23 cellular contexts compared by ENCODE assay signal in genomic region chr2:160614391-160614790, GRCh38.
"Had no signal": no experiment of that assay in that cellular context is flagged by ENCODE, and none has a peak within 500 bp of the region (broad histone marks: within the 10 kb centered on the region; RNA-seq: fewer than 3 reads in every experiment).

No MANE protein-coding gene starts in this region.

- H3K4me1 Mint-ChIP-seq: stimulated activated memory B cell treated with anti-CD40 and anti-IgM and Interleukin-4, amounts not matched to agents 10 μg/mL and 1 μg/mL and 100 μg/mL, for 72 hours had no signal

- H3K36me3 ChIP-seq: adrenal gland, cardiac muscle cell, heart right ventricle, neutrophil, sigmoid colon, spleen, upper lobe of right lung, WERI-Rb-1 had no signal

- H3K27me3 ChIP-seq: adrenal gland, cardiac muscle cell, heart right ventricle, neutrophil, sigmoid colon, spleen, testis, upper lobe of right lung had no signal

- H3K4me1 ChIP-seq: adrenal gland, parathyroid adenoma, sigmoid colon, spleen, testis, upper lobe of right lung had no signal

- H3K27ac ChIP-seq: adrenal gland, cardiac muscle cell, dorsolateral prefrontal cortex, epithelial cell of prostate, heart right ventricle, neutrophil, parathyroid adenoma, sigmoid colon, spleen, testis, upper lobe of right lung, WERI-Rb-1 had no signal

- H3K79me2 ChIP-seq: parathyroid adenoma had no signal

- H3K27ac Mint-ChIP-seq: activated naive CD4-positive, alpha-beta T cell treated with anti-CD3 and anti-CD28 coated beads, Interleukin-2, amount 50 U/mL, for 72 hours; activated T-cell treated with anti-CD3 and anti-CD28 coated beads, Interleukin-2, amount 50 U/mL, for 72 hours; endodermal cell; naive thymus-derived CD4-positive, alpha-beta T cell; stimulated activated memory B cell treated with anti-CD40 and anti-IgM and Interleukin-4, amounts not matched to agents 10 μg/mL and 1 μg/mL and 100 μg/mL, for 72 hours; T-helper 17 cell had no signal

- DNase-seq: activated CD4-positive, alpha-beta T cell treated with anti-CD3 and anti-CD28 coated beads for 1 hour; activated CD8-positive, alpha-beta memory T cell treated with anti-CD3 and anti-CD28 coated beads for 24 hours; activated effector memory CD4-positive, alpha-beta T cell treated with anti-CD3 and anti-CD28 coated beads, Interleukin-2, amount 50 U/mL, for 16 hours; activated T-cell treated with anti-CD3 and anti-CD28 coated beads, Interleukin-2, amount 50 U/mL, for 72 hours; adrenal gland; dorsolateral prefrontal cortex; endodermal cell; heart right ventricle; mesendoderm; naive thymus-derived CD4-positive, alpha-beta T cell; sigmoid colon; spleen; stimulated activated CD4-positive, alpha-beta T cell treated with anti-CD3 and anti-CD28 coated beads, Interleukin-4, amount 100 ng/mL, for 4 hours; T-helper 17 cell; testis; upper lobe of right lung; WERI-Rb-1 had no signal

- H3K9ac ChIP-seq: parathyroid adenoma had no signal

- H3K9me3 ChIP-seq: adrenal gland, neutrophil, testis, upper lobe of right lung had no signal

- H3K4me3 ChIP-seq: adrenal gland, cardiac muscle cell, dorsolateral prefrontal cortex, heart right ventricle, sigmoid colon, spleen, testis, upper lobe of right lung had no signal

- H3K4me3 Mint-ChIP-seq: activated T-cell treated with anti-CD3 and anti-CD28 coated beads, Interleukin-2, amount 50 U/mL, for 72 hours; endodermal cell; naive thymus-derived CD4-positive, alpha-beta T cell; stimulated activated memory B cell treated with anti-CD40 and anti-IgM and Interleukin-4, amounts not matched to agents 10 μg/mL and 1 μg/mL and 100 μg/mL, for 72 hours; T-helper 17 cell had no signal

- H2AFZ ChIP-seq: parathyroid adenoma had no signal
